Comparison of ENCODE assay signal across 1 cellular context in the genomic region with DNA sequence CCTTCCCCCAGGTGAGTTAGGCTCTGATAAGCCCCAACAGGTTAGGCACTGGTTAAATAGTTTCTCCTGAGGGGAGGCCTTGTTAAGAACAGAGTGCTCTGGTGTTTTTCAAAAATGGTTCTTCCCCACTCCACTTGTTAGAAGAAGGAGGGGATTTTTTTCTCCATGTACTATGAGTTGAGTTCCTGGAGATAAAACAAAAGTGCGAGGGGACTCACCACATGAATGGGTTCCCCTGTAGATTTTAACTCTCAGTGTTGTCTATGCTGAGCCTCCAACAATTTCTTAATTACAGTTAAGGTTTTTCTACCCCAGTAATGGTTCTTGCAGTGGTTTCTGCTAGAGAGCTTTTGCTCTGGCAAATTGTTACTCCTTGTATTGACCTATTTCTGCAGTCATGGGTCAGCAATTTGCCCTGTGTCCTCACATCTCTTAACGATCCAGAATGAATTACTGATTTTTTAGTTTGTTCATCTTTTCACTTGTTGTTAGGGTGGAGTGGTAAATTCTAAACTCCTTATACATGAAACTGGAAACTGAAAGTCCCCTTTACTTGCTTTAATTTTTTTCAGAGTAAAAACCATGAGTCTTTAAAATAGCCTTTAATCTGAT.
TF ChIP-seq lines count a peak whose summit lies in the region.

No MANE protein-coding gene starts in this region.

TF ChIP-seq in WTC11, 78 proteins besides CTCF, POLR2A, EP300 and RAD21 (continued from another document):
- TF ChIP-seq, protein P1, sequence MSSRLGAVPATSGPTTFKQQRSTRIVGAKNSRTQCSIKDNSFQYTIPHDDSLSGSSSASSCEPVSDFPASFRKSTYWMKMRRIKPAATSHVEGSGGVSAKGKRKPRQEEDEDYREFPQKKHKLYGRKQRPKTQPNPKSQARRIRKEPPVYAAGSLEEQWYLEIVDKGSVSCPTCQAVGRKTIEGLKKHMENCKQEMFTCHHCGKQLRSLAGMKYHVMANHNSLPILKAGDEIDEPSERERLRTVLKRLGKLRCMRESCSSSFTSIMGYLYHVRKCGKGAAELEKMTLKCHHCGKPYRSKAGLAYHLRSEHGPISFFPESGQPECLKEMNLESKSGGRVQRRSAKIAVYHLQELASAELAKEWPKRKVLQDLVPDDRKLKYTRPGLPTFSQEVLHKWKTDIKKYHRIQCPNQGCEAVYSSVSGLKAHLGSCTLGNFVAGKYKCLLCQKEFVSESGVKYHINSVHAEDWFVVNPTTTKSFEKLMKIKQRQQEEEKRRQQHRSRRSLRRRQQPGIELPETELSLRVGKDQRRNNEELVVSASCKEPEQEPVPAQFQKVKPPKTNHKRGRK (CRISPR knock-in tag; IDR thresholded peaks at IDR 0.05; ENCODE audit: borderline replicate concordance): no peak
- TF ChIP-seq ZBTB43 (CRISPR knock-in tag; IDR thresholded peaks at IDR 0.05) (no peak), ZNF232 (CRISPR knock-in tag; IDR thresholded peaks at IDR 0.05) (no peak)
